27 cellular contexts compared by ENCODE assay signal in genomic region chr17:44333371-44333770, GRCh38. TPM values are rescaled to one million over a fixed set of nuclear protein-coding genes. Genes with fewer than 3 reads are reported as not detected.
DNase-seq lines count a peak whose midpoint lies in the region; ATAC-seq and TF ChIP-seq lines count a peak whose summit lies in the region.
"Had no signal": no experiment of that assay in that cellular context is flagged by ENCODE, and none has a peak within 500 bp of the region (broad histone marks: within the 10 kb centered on the region; RNA-seq: fewer than 3 reads in every experiment).

No MANE protein-coding gene starts in this region.

- H3K27ac ChIP-seq in breast epithelium (no peak overlapping the region), RWPE1 (peak overlapping the region; percentile 53), right cardiac atrium (ENCODE audit: low read length) (no peak overlapping the region), upper lobe of right lung (no peak overlapping the region), testis (no peak overlapping the region)
- H3K27ac ChIP-seq: cardiac muscle cell, thyroid gland had no signal

- peak; percentile 44 to 56 for ATAC-seq in right cardiac atrium
- ATAC-seq in upper lobe of right lung: peak; percentile 82
- no peak for ATAC-seq in stimulated activated naive CD8-positive, alpha-beta T cell treated with anti-CD3 and anti-CD28 coated beads, Interleukin-15, Interleukin-2, amounts not matched to agents 100 U/mL and 50 U/mL, for 24 hours
- ATAC-seq: CD8-positive, alpha-beta T cell; K562 had no signal

- H3K4me3 ChIP-seq in breast epithelium: no peak overlapping the region
- no peak overlapping the region for H3K4me3 ChIP-seq in right cardiac atrium (ENCODE audit: low read length)
- H3K4me3 ChIP-seq in upper lobe of right lung: no peak overlapping the region
- no peak overlapping the region for H3K4me3 ChIP-seq in testis
- H3K4me3 ChIP-seq: cardiac muscle cell, K562, thyroid gland had no signal

- no peak overlapping the region for H3K27ac Mint-ChIP-seq in MCF 10A (ENCODE audit: low read depth, unreplicated experiment)
- H3K27ac Mint-ChIP-seq: activated B cell treated with CpG ODN at 0.5 μM for 24 hours; activated naive CD4-positive, alpha-beta T cell treated with anti-CD3 and anti-CD28 coated beads, Interleukin-2, amount 50 U/mL, for 24 hours; CD8-positive, alpha-beta T cell had no signal

- no peaks in the 10 kb centered on the region for H3K36me3 Mint-ChIP-seq in MCF 10A (ENCODE audit: insufficient read depth, unreplicated experiment)
- H3K36me3 Mint-ChIP-seq: activated naive CD4-positive, alpha-beta T cell treated with anti-CD3 and anti-CD28 coated beads, Interleukin-2, amount 50 U/mL, for 24 hours; CD8-positive, alpha-beta T cell had no signal

- no TSS peak for BruUV-seq in MCF 10A (replicated peaks; lab: Mats Ljungman, UMichigan)

- H3K9me3 ChIP-seq in breast epithelium: no peaks in the 10 kb centered on the region
- no peaks in the 10 kb centered on the region for H3K9me3 ChIP-seq in right cardiac atrium (ENCODE audit: control insufficient read depth, low read length)
- no peaks in the 10 kb centered on the region for H3K9me3 ChIP-seq in upper lobe of right lung
- no peaks in the 10 kb centered on the region for H3K9me3 ChIP-seq in testis
- H3K9me3 ChIP-seq: thyroid gland had no signal

- no peak overlapping the region for H3K4me3 Mint-ChIP-seq in MCF 10A (ENCODE audit: unreplicated experiment)
- H3K4me3 Mint-ChIP-seq: activated B cell treated with CpG ODN at 0.5 μM for 24 hours; activated naive CD4-positive, alpha-beta T cell treated with anti-CD3 and anti-CD28 coated beads, Interleukin-2, amount 50 U/mL, for 24 hours; CD8-positive, alpha-beta T cell had no signal

- intact Hi-C loops in MCF 10A (cut with micrococcal nuclease): no loop called here
- intact Hi-C loops in breast epithelium (cut with DNase I; ENCODE audit: low total_unique reads): no loop called here
- intact Hi-C loops in right cardiac atrium (cut with DNase I): loop anchor here in 1 of 4 donors (5.0 kb wide), 1 partner anchor 121 kb away; no protein-coding TSS in a partner anchor
- intact Hi-C loops in upper lobe of right lung (cut with DNase I): no loop called here
- intact Hi-C loops in testis (cut with DNase I; ENCODE audit: low total_unique reads): no loop called here

- no peak for TF ChIP-seq POLR2A in breast epithelium (IDR thresholded peaks at IDR 0.05)
- no peak for TF ChIP-seq POLR2A in testis (IDR thresholded peaks at IDR 0.05)

- no peaks in the 10 kb centered on the region for H3K27me3 Mint-ChIP-seq in MCF 10A (ENCODE audit: insufficient read depth, unreplicated experiment)
- H3K27me3 Mint-ChIP-seq: activated B cell treated with CpG ODN at 0.5 μM for 24 hours; activated naive CD4-positive, alpha-beta T cell treated with anti-CD3 and anti-CD28 coated beads, Interleukin-2, amount 50 U/mL, for 24 hours had no signal

- peaks cover 8% of the 10 kb centered on the region for H3K4me1 Mint-ChIP-seq in MCF 10A (ENCODE audit: insufficient read depth, unreplicated experiment)

- no peaks in the 10 kb centered on the region for H3K9me3 Mint-ChIP-seq in MCF 10A (ENCODE audit: unreplicated experiment)
- H3K9me3 Mint-ChIP-seq: activated B cell treated with CpG ODN at 0.5 μM for 24 hours; activated naive CD4-positive, alpha-beta T cell treated with anti-CD3 and anti-CD28 coated beads, Interleukin-2, amount 50 U/mL, for 24 hours; CD8-positive, alpha-beta T cell had no signal

- POLR2A ChIA-PET in MCF 10A (lab: Yijun Ruan, JAX): interaction anchor here (1.1 to 4.6 kb wide), 3 partner anchors 9 to 147 kb away, joined by 4 to 38 read pairs (median 17); partner anchors contain the start of genes GRN, SLC25A39 and TMUB2
- POLR2A ChIA-PET in RWPE1 (lab: Yijun Ruan, JAX; ENCODE audit: low non-redundant PET): no interaction called here

- DNase-seq in MCF 10A (ENCODE audit: unreplicated experiment): peak; percentile 55
- DNase-seq in breast epithelium (ENCODE audit: low spot score in 2 of 2): no peak
- DNase-seq in RWPE1 (ENCODE audit: low spot score): no peak
- peak in 1 of 3 donors; percentile 76 for DNase-seq in right cardiac atrium
- peak; percentile 76 for DNase-seq in upper lobe of right lung
- no peak for DNase-seq in NCI-H1048 (lab: John Stamatoyannopoulos, UW)
- no peak for DNase-seq in testis
- no peak for DNase-seq in stimulated activated naive CD8-positive, alpha-beta T cell treated with anti-CD3 and anti-CD28 coated beads, Interleukin-15, Interleukin-2, amounts not matched to agents 100 U/mL and 50 U/mL, for 24 hours
- DNase-seq: 8988T; activated B cell treated with CpG ODN at 0.5 μM for 24 hours; CD8-positive, alpha-beta T cell; DMS 273 treated with DMSO at 0.1 percent for 48 hours; glutamatergic neuron; kidney glomerular epithelial cell; mesenchymal stem cell; NCI-H1092; NCI-H187; NCI-H526 treated with DMSO at 0.1 percent for 48 hours; occipital lobe; retina; stimulated activated CD4-positive, alpha-beta T cell treated with anti-CD3 and anti-CD28 coated beads, Interleukin-4, amount 100 ng/mL, for 4 hours; stimulated activated naive CD4-positive, alpha-beta T cell treated with Interleukin-2 at 50 U/mL for 16 hours; thyroid gland had no signal

- TF ChIP-seq CTCF in MCF 10A (IDR thresholded peaks at IDR 0.05; ENCODE audit: unreplicated experiment) (no peak), breast epithelium (IDR thresholded peaks at IDR 0.05) (no peak), RWPE1 (conservative IDR thresholded peaks at IDR 0.05; ENCODE audit: low read depth) (no peak), upper lobe of right lung (IDR thresholded peaks at IDR 0.05) (no peak), testis (IDR thresholded peaks at IDR 0.05) (no peak)

- H3K4me1 ChIP-seq in breast epithelium: peaks cover 0 to 2% of the 10 kb centered on the region in 2 donors
- H3K4me1 ChIP-seq in right cardiac atrium (ENCODE audit: control insufficient read depth, insufficient read depth, low read length): no peaks in the 10 kb centered on the region
- H3K4me1 ChIP-seq in upper lobe of right lung: peaks cover 10% of the 10 kb centered on the region
- no peaks in the 10 kb centered on the region for H3K4me1 ChIP-seq in testis

- WGBS in right cardiac atrium: 60% methylated on average over 5 of the region's 5 CpGs
- 68 to 73% methylated on average over 5 of the region's 5 CpGs for WGBS in testis, 2 donors

- H3K27me3 ChIP-seq in breast epithelium (no peaks in the 10 kb centered on the region), right cardiac atrium (ENCODE audit: control insufficient read depth, insufficient read depth) (no peaks in the 10 kb centered on the region), upper lobe of right lung (no peaks in the 10 kb centered on the region), testis (no peaks in the 10 kb centered on the region)
- H3K27me3 ChIP-seq: cardiac muscle cell, thyroid gland had no signal

- H3K36me3 ChIP-seq in breast epithelium: no peaks in the 10 kb centered on the region
- no peaks in the 10 kb centered on the region for H3K36me3 ChIP-seq in upper lobe of right lung
- no peaks in the 10 kb centered on the region for H3K36me3 ChIP-seq in testis (ENCODE audit: low read depth, missing control alignments)
- H3K36me3 ChIP-seq: cardiac muscle cell, thyroid gland had no signal

- CTCF ChIA-PET in MCF 10A (lab: Yijun Ruan, JAX) (interaction anchor here (0.6 to 3.0 kb wide), 6 partner anchors 10 to 113 kb away, joined by 3 to 20 read pairs (median 4); partner anchors contain the start of genes GRN and UBTF), RWPE1 (lab: Yijun Ruan, JAX) (interaction anchor here (0.7 to 1.4 kb wide), 3 partner anchors 9 to 335 kb away, joined by 3 to 4 read pairs (median 3); partner anchors contain the start of gene GRN)

RNA-seq across cellular contexts. Expression of gene SLC25A39, which starts 8.7 kb away (rescaled TPM):
- total RNA-seq in MCF 10A (2022) (157 and 169 TPM in 2 replicates), breast epithelium (10 to 100 TPM; 53.1 to 88.2 (median 64.2) TPM), right cardiac atrium (10 to 100 TPM; 56.7 to 69.9 (median 66.4) TPM), upper lobe of right lung (76.8 TPM), testis (100 to 1,000 TPM; 131 to 176 TPM)
- polyA plus RNA-seq in right cardiac atrium (73.0 TPM), testis (ENCODE audit: insufficient read depth, low read depth, low replicate concordance) (141 TPM)

RNA-seq across cellular contexts. Expression of gene GRN, which starts 11.7 kb away (rescaled TPM):
- total RNA-seq in MCF 10A (2022) (143 and 144 TPM in 2 replicates), breast epithelium (100 to 1,000 TPM; 166 to 372 (median 252) TPM), right cardiac atrium (100 to 1,000 TPM; 158 to 215 (median 194) TPM), upper lobe of right lung (722 TPM), testis (100 to 1,000 TPM; 263 to 489 TPM)
- polyA plus RNA-seq in right cardiac atrium (100 TPM), testis (ENCODE audit: insufficient read depth, low read depth, low replicate concordance) (161 TPM)

RNA-seq across cellular contexts. Expression of gene RUNDC3A, which starts 25.0 kb away (rescaled TPM):
- 0.28 and 1.0 TPM in 2 replicates for total RNA-seq in MCF 10A (2022)
- 1 to 10 TPM in 1 of 3 donors, under 1 TPM in 1, not detected in 1; 0.48 to 1.6 TPM for total RNA-seq in breast epithelium
- 1 to 10 TPM; 1.8 to 4.5 (median 2.3) TPM for total RNA-seq in right cardiac atrium
- 1.6 TPM for polyA plus RNA-seq in right cardiac atrium
- 0.32 TPM for total RNA-seq in upper lobe of right lung
- total RNA-seq in testis: 10 to 100 TPM; 14.6 to 53.1 TPM
- polyA plus RNA-seq in testis (ENCODE audit: insufficient read depth, low read depth, low replicate concordance): 17.5 TPM
- total RNA-seq: K562 had no signal
- polyA plus RNA-seq: K562 had no signal

RNA-seq across cellular contexts. Expression of gene FAM171A2, which starts 30.3 kb away (rescaled TPM):
- 0.30 TPM in 1 of 2 replicates, not detected in the other for total RNA-seq in MCF 10A (2022)
- 1 to 10 TPM in 2 of 3 donors, under 1 TPM in 1; 0.88 to 2.9 (median 2.7) TPM for total RNA-seq in breast epithelium
- 1 to 10 TPM; 2.4 to 4.0 (median 3.1) TPM for total RNA-seq in right cardiac atrium
- 1.9 TPM for polyA plus RNA-seq in right cardiac atrium
- total RNA-seq in upper lobe of right lung: 1.8 TPM
- 1 to 10 TPM; 2.0 to 3.6 TPM for total RNA-seq in testis
- 1.3 TPM for polyA plus RNA-seq in testis (ENCODE audit: insufficient read depth, low read depth, low replicate concordance)

RNA-seq across cellular contexts. Expression of gene ITGA2B, which starts 56.1 kb away (rescaled TPM):
- 0.12 and 0.52 TPM in 2 replicates for total RNA-seq in MCF 10A (2022)
- 1 to 10 TPM in 2 of 3 donors, under 1 TPM in 1; 0.66 to 1.2 (median 1.1) TPM for total RNA-seq in breast epithelium
- 10 to 100 TPM in 1 of 4 donors, 1 to 10 TPM in 3; 3.9 to 14.3 (median 8.6) TPM for total RNA-seq in right cardiac atrium
- polyA plus RNA-seq in right cardiac atrium: 3.4 TPM
- total RNA-seq in upper lobe of right lung: 4.6 TPM
- total RNA-seq in testis: 1 to 10 TPM; 5.1 to 6.7 TPM
- polyA plus RNA-seq in testis (ENCODE audit: insufficient read depth, low read depth, low replicate concordance): 6.0 TPM
- total RNA-seq: activated B cell treated with CpG ODN at 0.5 μM for 24 hours, myocyte had no signal

Comparison
In these comparisons a context has a peak if more than half of its experiments do, and no peak if none do; other contexts are left out.
1. DNase-seq: peak in MCF 10A (single experiment) and upper lobe of right lung (single experiment); none in breast epithelium (0 of 2), RWPE1 (single experiment), NCI-H1048 (single experiment), testis (single experiment) and stimulated activated naive CD8-positive, alpha-beta T cell treated with anti-CD3 and anti-CD28 coated beads, Interleukin-15, Interleukin-2, amounts not matched to agents 100 U/mL and 50 U/mL, for 24 hours (single experiment).